ENCODE assay signal across 26 cellular contexts in the genomic region with DNA sequence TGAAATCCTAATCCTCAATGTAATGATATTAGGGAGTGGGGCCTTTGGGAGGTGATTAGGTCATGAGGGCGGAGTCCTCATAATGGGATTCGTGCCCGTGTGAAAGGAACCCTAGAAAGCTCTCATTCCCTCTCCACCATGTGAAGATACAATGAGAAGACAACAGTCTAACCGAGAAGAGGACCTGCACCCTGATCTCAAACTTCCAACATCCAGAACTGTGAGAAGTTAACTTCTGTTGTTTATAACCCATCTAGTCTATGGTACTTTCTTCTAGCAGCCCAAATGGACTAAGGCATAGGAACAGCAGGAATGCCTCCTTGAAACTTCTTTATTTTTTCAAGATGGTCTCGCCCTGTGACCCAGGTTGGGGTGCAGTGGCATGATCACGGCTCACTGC. TPM values are rescaled to one million over a fixed set of nuclear protein-coding genes. Genes with fewer than 3 reads are reported as not detected.
DNase-seq lines count a peak whose midpoint lies in the region; TF ChIP-seq lines count a peak whose summit lies in the region.
"Had no signal": no experiment of that assay in that cellular context is flagged by ENCODE, and none has a peak within 500 bp of the region (broad histone marks: within the 10 kb centered on the region; RNA-seq: fewer than 3 reads in every experiment).

No MANE protein-coding gene starts in this region.

- H3K36me3 ChIP-seq in transverse colon (peaks cover 0 to 17% (median 8%) of the 10 kb centered on the region in 4 donors), SJCRH30 (peaks cover 50% of the 10 kb centered on the region)
- H3K36me3 ChIP-seq: ovary had no signal

- DNase-seq in RWPE1 (ENCODE audit: low spot score): no peak
- no peak for DNase-seq in endothelial cell (ENCODE audit: low spot score)
- DNase-seq in nephron progenitor cell: no peak
- no peak for DNase-seq in transverse colon
- DNase-seq in SJCRH30: no peak
- DNase-seq in DMS 273 (lab: John Stamatoyannopoulos, UW; ENCODE audit: unreplicated experiment): no peak
- DNase-seq in activated gamma-delta T cell (lab: John Stamatoyannopoulos, UW): no peak
- DNase-seq: activated CD4-positive, alpha-beta T cell treated with anti-CD3 and anti-CD28 coated beads for 4 hours; activated T-cell treated with anti-CD3 and anti-CD28 coated beads, Interleukin-2, amount 50 U/mL, for 24 hours; caudate nucleus; effector memory CD8-positive, alpha-beta T cell; foreskin keratinocyte; Karpas-422; mucosa of descending colon; NCI-H1417; NCI-H2029 treated with DMSO at 0.1 percent for 48 hours; NCI-H226; NCI-H526 treated with DMSO at 0.1 percent for 48 hours; ovary; stimulated activated naive B cell treated with anti-CD40 and anti-IgM and Interleukin-4, amounts not matched to agents 10 μg/mL and 1 μg/mL and 100 μg/mL, for 72 hours; SW 1271; T-helper 9 cell had no signal

- intact Hi-C loops in transverse colon (cut with DNase I; ENCODE audit: low total_unique reads): no loop called here

- TF ChIP-seq POLR2A in transverse colon (IDR thresholded peaks at IDR 0.05): no peak

- no peaks in the 10 kb centered on the region for H3K9me3 Mint-ChIP-seq in endothelial cell (ENCODE audit: unreplicated experiment)
- H3K9me3 Mint-ChIP-seq in nephron progenitor cell: no peaks in the 10 kb centered on the region
- H3K9me3 Mint-ChIP-seq: activated T-cell treated with anti-CD3 and anti-CD28 coated beads, Interleukin-2, amount 50 U/mL, for 24 hours; effector memory CD8-positive, alpha-beta T cell; stimulated activated naive B cell treated with anti-CD40 and anti-IgM and Interleukin-4, amounts not matched to agents 10 μg/mL and 1 μg/mL and 100 μg/mL, for 72 hours had no signal

- 88 to 97% methylated on average over 6 of the region's 6 CpGs for WGBS in transverse colon (ENCODE audit: low coverage in 1 of 2), 2 donors

- H3K4me3 Mint-ChIP-seq in endothelial cell (ENCODE audit: unreplicated experiment): peak overlapping the region; percentile 34
- H3K4me3 Mint-ChIP-seq in nephron progenitor cell: no peak overlapping the region
- H3K4me3 Mint-ChIP-seq: activated T-cell treated with anti-CD3 and anti-CD28 coated beads, Interleukin-2, amount 50 U/mL, for 24 hours; effector memory CD8-positive, alpha-beta T cell; stimulated activated naive B cell treated with anti-CD40 and anti-IgM and Interleukin-4, amounts not matched to agents 10 μg/mL and 1 μg/mL and 100 μg/mL, for 72 hours had no signal

- TF ChIP-seq CTCF in RWPE1 (conservative IDR thresholded peaks at IDR 0.05; ENCODE audit: low read depth) (no peak), endothelial cell (IDR thresholded peaks at IDR 0.05; ENCODE audit: unreplicated experiment) (no peak), nephron progenitor cell (IDR thresholded peaks at IDR 0.05) (no peak), transverse colon (IDR thresholded peaks at IDR 0.05) (no peak)

- POLR2A ChIA-PET in RWPE1 (lab: Yijun Ruan, JAX; ENCODE audit: low non-redundant PET): no interaction called here

- H3K9me3 ChIP-seq in transverse colon (no peaks in the 10 kb centered on the region), SJCRH30 (replicated peaks) (no peaks in the 10 kb centered on the region)
- H3K9me3 ChIP-seq: BLaER1 treated with 17β-estradiol and CSF1 and Interleukin-3, amounts not matched to agents 10 nM and 100 nM; mucosa of descending colon; ovary had no signal

- peaks cover 10% of the 10 kb centered on the region for H3K27me3 Mint-ChIP-seq in endothelial cell (ENCODE audit: unreplicated experiment)
- no peaks in the 10 kb centered on the region for H3K27me3 Mint-ChIP-seq in nephron progenitor cell (ENCODE audit: low read depth, poor library complexity)
- H3K27me3 Mint-ChIP-seq: activated T-cell treated with anti-CD3 and anti-CD28 coated beads, Interleukin-2, amount 50 U/mL, for 24 hours; effector memory CD8-positive, alpha-beta T cell; stimulated activated naive B cell treated with anti-CD40 and anti-IgM and Interleukin-4, amounts not matched to agents 10 μg/mL and 1 μg/mL and 100 μg/mL, for 72 hours had no signal

- CTCF ChIA-PET in RWPE1 (lab: Yijun Ruan, JAX): no interaction called here

- in situ Hi-C loops in transverse colon (cut with MboI; ENCODE audit: low pct_ligation_motif_present in 1 of 4, low pct_unique_long_range_greater_than_20kb in 1 of 4, low sequenced_read_pairs in 3 of 4): no loop called here

- peaks cover 10% of the 10 kb centered on the region for H3K4me1 Mint-ChIP-seq in endothelial cell (ENCODE audit: unreplicated experiment)
- peaks cover 4% of the 10 kb centered on the region for H3K4me1 Mint-ChIP-seq in nephron progenitor cell

- H3K27ac Mint-ChIP-seq in endothelial cell (ENCODE audit: unreplicated experiment) (no peak overlapping the region), nephron progenitor cell (peak overlapping the region; percentile 51)
- H3K27ac Mint-ChIP-seq: activated T-cell treated with anti-CD3 and anti-CD28 coated beads, Interleukin-2, amount 50 U/mL, for 24 hours; stimulated activated naive B cell treated with anti-CD40 and anti-IgM and Interleukin-4, amounts not matched to agents 10 μg/mL and 1 μg/mL and 100 μg/mL, for 72 hours had no signal

- H3K27ac ChIP-seq in RWPE1 (peak overlapping the region; percentile 74; the same call in 1 of the 2 replicates), transverse colon (peak overlapping the region; percentile 40 to 71 (median 61)), SJCRH30 (no peak overlapping the region)
- H3K27ac ChIP-seq: foreskin keratinocyte, ovary, VCaP had no signal

- no peaks in the 10 kb centered on the region for H3K27me3 ChIP-seq in transverse colon
- H3K27me3 ChIP-seq in SJCRH30: no peaks in the 10 kb centered on the region
- H3K27me3 ChIP-seq: BLaER1 treated with 17β-estradiol and CSF1 and Interleukin-3, amounts not matched to agents 10 nM and 100 nM; foreskin keratinocyte; ovary had no signal

- H3K4me1 ChIP-seq in transverse colon (peaks cover 17 to 57% (median 44%) of the 10 kb centered on the region in 4 donors), SJCRH30 (peaks cover 22% of the 10 kb centered on the region)
- H3K4me1 ChIP-seq: foreskin keratinocyte had no signal

- no peak for TF ChIP-seq EP300 in transverse colon (IDR thresholded peaks at IDR 0.05; ENCODE audit: low read depth)

- H3K4me3 ChIP-seq in transverse colon: no peak overlapping the region
- no peak overlapping the region for H3K4me3 ChIP-seq in SJCRH30
- H3K4me3 ChIP-seq: BLaER1 treated with 17β-estradiol and CSF1 and Interleukin-3, amounts not matched to agents 10 nM and 100 nM; lung; mucosa of descending colon; ovary; skin epidermis had no signal

- H3K36me3 Mint-ChIP-seq in endothelial cell (ENCODE audit: low read depth, unreplicated experiment): peaks cover 36% of the 10 kb centered on the region
- peaks cover 51% of the 10 kb centered on the region for H3K36me3 Mint-ChIP-seq in nephron progenitor cell (ENCODE audit: low read depth)

RNA-seq across cellular contexts. Expression of a gene that starts 24.7 kb away (rescaled TPM):
- total RNA-seq in endothelial cell (ENCODE audit: unreplicated experiment): 443 TPM
- 100 to 1,000 TPM in 3 of 4 donors, 10 to 100 TPM in 1; 90.4 to 335 (median 261) TPM for total RNA-seq in transverse colon
- total RNA-seq in SJCRH30 (2014; rRNA removed; shearing (Covaris generic)): 118 and 160 TPM in 2 replicates
